In the genomic region with DNA sequence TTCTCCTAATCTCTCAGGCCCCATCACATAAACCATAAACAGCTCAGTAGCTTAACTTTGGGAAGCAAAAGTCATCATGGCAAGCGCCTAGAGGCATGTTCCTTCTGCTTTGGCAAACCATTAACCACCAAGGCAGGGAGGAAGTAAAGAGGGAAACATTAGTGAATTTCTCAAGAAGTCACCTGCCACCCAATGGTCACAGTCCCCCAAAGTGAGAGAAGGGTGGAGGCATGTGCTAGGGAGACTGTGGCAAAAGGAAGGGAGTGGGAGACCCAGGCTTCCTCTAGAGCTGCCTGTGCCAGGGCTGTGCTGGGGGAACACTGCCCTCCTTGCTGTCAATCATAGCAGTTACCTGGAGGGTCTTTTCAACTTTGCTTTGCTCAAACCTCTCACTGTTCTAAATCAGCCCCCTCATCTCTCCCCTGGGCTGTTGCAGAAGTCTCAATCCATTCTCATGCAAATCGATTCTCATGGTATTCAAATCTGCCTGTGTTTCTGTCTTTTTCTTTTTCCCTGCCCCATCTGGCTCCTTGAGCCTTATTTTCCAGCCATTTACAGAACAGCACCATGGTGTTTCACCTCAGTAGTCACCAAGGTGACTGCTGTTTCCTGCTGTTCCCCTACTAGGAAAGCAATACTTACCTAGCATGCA, we compare ENCODE assay signal across 8 cellular contexts. TPM values are rescaled to one million over a fixed set of nuclear protein-coding genes. Genes with fewer than 3 reads are reported as not detected.
A peak's percentile ranks its signal among the peaks of the same experiment; 100 is the strongest.
DNase-seq lines count a peak whose midpoint lies in the region; ATAC-seq and TF ChIP-seq lines count a peak whose summit lies in the region.
"Had no signal": no experiment of that assay in that cellular context is flagged by ENCODE, and none has a peak within 500 bp of the region (broad histone marks: within the 10 kb centered on the region; RNA-seq: fewer than 3 reads in every experiment).

No MANE protein-coding gene starts in this region.

- H3K27ac Mint-ChIP-seq in Caco-2 (ENCODE audit: unreplicated experiment) (peak overlapping the region; percentile 58), activated B cell treated with CpG ODN at 0.5 μM for 24 hours (peak overlapping the region; percentile 51)
- H3K27ac Mint-ChIP-seq in naive thymus-derived CD4-positive, alpha-beta T cell, result peak overlapping the region; percentile 53 to 94 (median 78)

- H3K27ac ChIP-seq in HUES6 (ENCODE audit: low read depth, low read length), result no peak overlapping the region; the same call in 1 of the 2 replicates
- H3K27ac ChIP-seq in naive thymus-derived CD4-positive, alpha-beta T cell (ENCODE audit: low read depth, low read length), result no peak overlapping the region
- H3K27ac ChIP-seq: pancreas had no signal

- H3K27me3 Mint-ChIP-seq in Caco-2 (ENCODE audit: insufficient read depth, unreplicated experiment) (no peaks in the 10 kb centered on the region), activated B cell treated with CpG ODN at 0.5 μM for 24 hours (peaks cover 18% of the 10 kb centered on the region)
- peaks cover 0 to 19% (median 3%) of the 10 kb centered on the region in 5 donors for H3K27me3 Mint-ChIP-seq in naive thymus-derived CD4-positive, alpha-beta T cell

- H3K9me3 ChIP-seq in Caco-2 (no peaks in the 10 kb centered on the region), HUES6 (ENCODE audit: control insufficient read depth, insufficient read depth, low read depth, low read length) (no peaks in the 10 kb centered on the region), mucosa of descending colon (no peaks in the 10 kb centered on the region)
- H3K9me3 ChIP-seq in naive thymus-derived CD4-positive, alpha-beta T cell (ENCODE audit: control insufficient read depth in 2 of 3, low read length in 3 of 3), result no peaks in the 10 kb centered on the region
- H3K9me3 ChIP-seq: pancreas had no signal

- BruUV-seq in Caco-2 (replicated peaks; lab: Mats Ljungman, UMichigan), result no TSS peak

- peak overlapping the region; percentile 0 for H3K9ac ChIP-seq in HUES6 (ENCODE audit: low read length)

- no peak for DNase-seq in Caco-2
- DNase-seq in activated B cell treated with CpG ODN at 0.5 μM for 24 hours, result no peak
- no peak for DNase-seq in naive thymus-derived CD4-positive, alpha-beta T cell
- DNase-seq in mucosa of descending colon, result no peak
- DNase-seq: pancreas had no signal

- H3K36me3 Mint-ChIP-seq in Caco-2 (ENCODE audit: insufficient read depth, unreplicated experiment) (peaks cover 13% of the 10 kb centered on the region), activated B cell treated with CpG ODN at 0.5 μM for 24 hours (ENCODE audit: low read depth) (no peaks in the 10 kb centered on the region)
- H3K36me3 Mint-ChIP-seq in naive thymus-derived CD4-positive, alpha-beta T cell, result peaks cover 0 to 2% (median 0%) of the 10 kb centered on the region in 5 donors

- POLR2A ChIA-PET in Caco-2 (lab: Charles Lee) (no interaction called here), activated B cell treated with CpG ODN at 0.5 μM for 24 hours (lab: Charles Lee) (interaction anchor here (3.0 to 4.2 kb wide), 2 partner anchors 21 to 68 kb away, joined by 9 to 10 read pairs; no protein-coding TSS in a partner anchor)
- POLR2A ChIA-PET in naive thymus-derived CD4-positive, alpha-beta T cell (lab: Charles Lee), result interaction anchor here (1.3 kb wide), 1 partner anchor 68 kb away, joined by 5 read pairs; no protein-coding TSS in a partner anchor

- H3K27me3 ChIP-seq in Caco-2 (replicated peaks; ENCODE audit: control insufficient read depth, insufficient read depth, low read length) (no peaks in the 10 kb centered on the region), HUES6 (ENCODE audit: control insufficient read depth, insufficient read depth, low read length) (peaks cover 2% of the 10 kb centered on the region; the same call in 1 of the 2 replicates)
- no peaks in the 10 kb centered on the region for H3K27me3 ChIP-seq in naive thymus-derived CD4-positive, alpha-beta T cell (ENCODE audit: control insufficient read depth in 2 of 2, insufficient read depth in 2 of 2, low read length in 2 of 2)
- H3K27me3 ChIP-seq: pancreas had no signal

- H3K4me1 Mint-ChIP-seq in Caco-2 (ENCODE audit: low read depth, unreplicated experiment), result peaks cover 25% of the 10 kb centered on the region
- H3K4me1 Mint-ChIP-seq in activated B cell treated with CpG ODN at 0.5 μM for 24 hours, result peaks cover 33% of the 10 kb centered on the region
- peaks cover 17 to 42% (median 23%) of the 10 kb centered on the region in 7 donors for H3K4me1 Mint-ChIP-seq in naive thymus-derived CD4-positive, alpha-beta T cell

- peak overlapping the region; percentile 65 for H3K4me3 Mint-ChIP-seq in Caco-2 (ENCODE audit: unreplicated experiment)
- H3K4me3 Mint-ChIP-seq in activated B cell treated with CpG ODN at 0.5 μM for 24 hours, result no peak overlapping the region
- peak overlapping the region; percentile 52 to 88 (median 78) for H3K4me3 Mint-ChIP-seq in naive thymus-derived CD4-positive, alpha-beta T cell

- no peak overlapping the region for H3K4me3 ChIP-seq in Caco-2 (ENCODE audit: low read depth, low read length)
- no peak overlapping the region for H3K4me3 ChIP-seq in HUES6 (ENCODE audit: low read depth, low read length)
- H3K4me3 ChIP-seq in naive thymus-derived CD4-positive, alpha-beta T cell (ENCODE audit: low read length), result no peak overlapping the region
- no peak overlapping the region for H3K4me3 ChIP-seq in mucosa of descending colon
- H3K4me3 ChIP-seq: pancreas had no signal

- H3K36me3 ChIP-seq in Caco-2 (ENCODE audit: control insufficient read depth, insufficient read depth, low read length), result no peaks in the 10 kb centered on the region
- H3K36me3 ChIP-seq in HUES6 (ENCODE audit: control insufficient read depth, insufficient read depth, low read length), result no peaks in the 10 kb centered on the region
- peaks cover 0 to 4% (median 0%) of the 10 kb centered on the region in 3 experiments for H3K36me3 ChIP-seq in naive thymus-derived CD4-positive, alpha-beta T cell (ENCODE audit: control insufficient read depth in 2 of 3, insufficient read depth in 3 of 3, low read length in 3 of 3)
- no peaks in the 10 kb centered on the region for H3K36me3 ChIP-seq in mucosa of descending colon (ENCODE audit: low read depth)
- H3K36me3 ChIP-seq: pancreas had no signal

- TF ChIP-seq CTCF in Caco-2 (IDR thresholded peaks at IDR 0.05; ENCODE audit: insufficient read depth in 1 of 2, low read depth in 1 of 2, low read length in 1 of 2, severe bottlenecking in 1 of 2, unreplicated experiment in 1 of 2) (no peak), activated B cell treated with CpG ODN at 0.5 μM for 24 hours (IDR thresholded peaks at IDR 0.05) (no peak), mucosa of descending colon (IDR thresholded peaks at IDR 0.05) (no peak)

- intact Hi-C loops in Caco-2 (cut with micrococcal nuclease; ENCODE audit: unreplicated experiment) (no loop called here), activated B cell treated with CpG ODN at 0.5 μM for 24 hours (cut with micrococcal nuclease) (loop anchor here (5.0 to 10.0 kb wide), 2 partner anchors 250 to 972 kb away; a partner anchor contains a TSS), mucosa of descending colon (cut with DNase I, micrococcal nuclease) (loop anchor here in 1 of 2 donors (10.0 kb wide), 1 partner anchor 68 kb away; no protein-coding TSS in a partner anchor)
- intact Hi-C loops in naive thymus-derived CD4-positive, alpha-beta T cell (cut with micrococcal nuclease), result loop anchor here (5.0 kb wide), 2 partner anchors 35 to 250 kb away; a partner anchor contains a TSS

- H3K4me1 ChIP-seq in Caco-2 (peaks cover 37% of the 10 kb centered on the region), HUES6 (ENCODE audit: control insufficient read depth, insufficient read depth, low read length) (peaks cover 40% of the 10 kb centered on the region), mucosa of descending colon (ENCODE audit: low read depth) (peaks cover 8% of the 10 kb centered on the region)
- H3K4me1 ChIP-seq in naive thymus-derived CD4-positive, alpha-beta T cell (ENCODE audit: control insufficient read depth in 2 of 2, insufficient read depth in 2 of 2, low read length in 2 of 2), result peaks cover 8 to 9% of the 10 kb centered on the region in 2 donors

- H3K9me3 Mint-ChIP-seq in Caco-2 (ENCODE audit: unreplicated experiment), result no peaks in the 10 kb centered on the region
- no peaks in the 10 kb centered on the region for H3K9me3 Mint-ChIP-seq in activated B cell treated with CpG ODN at 0.5 μM for 24 hours
- H3K9me3 Mint-ChIP-seq in naive thymus-derived CD4-positive, alpha-beta T cell, result peaks cover 0 to 3% (median 0%) of the 10 kb centered on the region in 11 donors

- CTCF ChIA-PET in Caco-2 (lab: Charles Lee), result no interaction called here
- CTCF ChIA-PET in activated B cell treated with CpG ODN at 0.5 μM for 24 hours (lab: Charles Lee), result no interaction called here
- CTCF ChIA-PET in naive thymus-derived CD4-positive, alpha-beta T cell (lab: Charles Lee), result interaction anchor here (1.0 to 1.1 kb wide), 3 partner anchors 10 to 78 kb away, joined by 3 read pairs; no protein-coding TSS in a partner anchor

- ATAC-seq in activated B cell treated with CpG ODN at 0.5 μM for 24 hours (ENCODE audit: low read depth) (no peak), HG03432 (IDR thresholded peaks at IDR 0.05; ENCODE audit: unreplicated experiment) (no peak), GM18858 (IDR thresholded peaks at IDR 0.05; ENCODE audit: unreplicated experiment) (no peak), mucosa of descending colon (no peak)
- ATAC-seq in naive thymus-derived CD4-positive, alpha-beta T cell, result no peak
- ATAC-seq: pancreas had no signal

RNA-seq across cellular contexts. Expression of a gene that starts 1.8 kb away (rescaled TPM):
- 9.1 and 12.4 TPM in 2 replicates for total RNA-seq in Caco-2 (2022)
- total RNA-seq in activated B cell treated with CpG ODN at 0.5 μM for 24 hours, result 6.3 and 6.9 TPM in 2 replicates
- 10 to 100 TPM in 4 of 5 experiments, 1 to 10 TPM in 1; 6.8 to 22.5 (median 19.4) TPM for total RNA-seq in naive thymus-derived CD4-positive, alpha-beta T cell
- 10 to 100 TPM in 1 of 2 donors, 1 to 10 TPM in 1; 9.1 to 12.2 TPM for polyA plus RNA-seq in naive thymus-derived CD4-positive, alpha-beta T cell
- 1 to 10 TPM; 3.2 to 8.2 (median 7.5) TPM for total RNA-seq in mucosa of descending colon
